Comparison of ENCODE assay signal across 7 cellular contexts in genomic region chrX:107304141-107304540, GRCh38.
"Had no signal": no experiment of that assay in that cellular context is flagged by ENCODE, and none has a peak within 500 bp of the region (broad histone marks: within the 10 kb centered on the region; RNA-seq: fewer than 3 reads in every experiment).

No MANE protein-coding gene starts in this region.

- ATAC-seq: GM23338 had no signal

- FAIRE-seq: H1, H54, HTR-8/SVneo had no signal

- DNase-seq: H9, HCEC 1CT, IMR-90 had no signal

- H3K4me3 ChIP-seq: GM23338 had no signal

- H2AFZ ChIP-seq: GM23338 had no signal

- H3K4me2 ChIP-seq: GM23338 had no signal
